19 cellular contexts compared by ENCODE assay signal in the genomic region with DNA sequence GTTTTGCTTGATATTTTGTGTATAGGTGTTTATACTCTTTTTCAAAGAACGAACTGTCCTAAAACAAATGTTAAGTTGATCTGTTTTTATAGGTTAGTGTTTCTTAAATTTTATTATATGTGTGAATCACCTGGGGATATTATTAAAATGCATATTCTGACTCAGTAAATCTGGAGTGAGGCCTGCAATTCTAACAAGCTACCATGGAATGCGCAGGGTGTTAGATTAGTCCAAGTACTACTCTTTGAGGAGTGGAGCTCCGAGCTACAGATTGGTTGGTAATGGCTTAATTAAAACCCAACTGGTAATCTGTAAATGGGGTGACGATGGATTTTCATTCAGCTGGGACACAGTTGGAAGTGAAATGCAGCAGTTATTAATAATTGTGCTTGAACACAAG.
A peak's percentile ranks its signal among the peaks of the same experiment; 100 is the strongest.
DNase-seq lines count a peak whose midpoint lies in the region; FAIRE-seq and TF ChIP-seq lines count a peak whose summit lies in the region.
"Had no signal": no experiment of that assay in that cellular context is flagged by ENCODE, and none has a peak within 500 bp of the region (broad histone marks: within the 10 kb centered on the region; RNA-seq: fewer than 3 reads in every experiment).

No MANE protein-coding gene starts in this region.

- WGBS in sigmoid colon, 2 donors: 86 to 87% methylated on average over 4 of the region's 4 CpGs

- no peak for TF ChIP-seq POLR2A in sigmoid colon (IDR thresholded peaks at IDR 0.05)

- H3K27me3 ChIP-seq in keratinocyte (ENCODE audit: control insufficient read depth, extremely low read depth, insufficient read depth, low read length) (no peaks in the 10 kb centered on the region), sigmoid colon (no peaks in the 10 kb centered on the region)
- H3K27me3 ChIP-seq: BLaER1 had no signal

- no peaks in the 10 kb centered on the region for H3K9me1 ChIP-seq in keratinocyte (ENCODE audit: control insufficient read depth, extremely low read depth, insufficient read depth, low read length)

- DNase-seq in NCI-H82 (lab: John Stamatoyannopoulos, UW) (peak; percentile 4), NCI-H82 treated with DMSO at 0.1 percent for 48 hours (lab: John Stamatoyannopoulos, UW; ENCODE audit: unreplicated experiment) (no peak), keratinocyte (ENCODE audit: low read depth, low spot score) (no peak), retinal pigment epithelial cell (ENCODE audit: low read depth) (peak; percentile 17), sigmoid colon (no peak), GM19239 (ENCODE audit: insufficient read length, low spot score) (no peak), HK-2 (ENCODE audit: unreplicated experiment) (no peak)
- DNase-seq: 8988T; CD4-positive, alpha-beta memory T cell; DMS153; DMS79; GDM1; HCEC 1CT had no signal

- no peaks in the 10 kb centered on the region for H4K20me1 ChIP-seq in keratinocyte (ENCODE audit: control insufficient read depth, extremely low read depth, insufficient read depth, low read length)
- H4K20me1 ChIP-seq: BLaER1 had no signal

- TF ChIP-seq CTCF in keratinocyte (optimal IDR thresholded peaks at IDR 0.05 in 1 of 3, IDR thresholded peaks at IDR 0.05 in 1 of 3, conservative IDR thresholded peaks at IDR 0.05 in 1 of 3; ENCODE audit: extremely low read depth in 1 of 3, insufficient read depth in 2 of 3, low read length in 3 of 3) (peak in 1 of 3 experiments; percentile 5), retinal pigment epithelial cell (conservative IDR thresholded peaks at IDR 0.05; ENCODE audit: low read depth, low read length) (no peak), sigmoid colon (IDR thresholded peaks at IDR 0.05) (no peak)

- H3K36me3 ChIP-seq in keratinocyte (ENCODE audit: control insufficient read depth in 2 of 2, extremely low read depth in 1 of 2, insufficient read depth in 2 of 2, low read length in 2 of 2) (no peaks in the 10 kb centered on the region), sigmoid colon (no peaks in the 10 kb centered on the region)
- H3K36me3 ChIP-seq: BLaER1 had no signal

- H3K9ac ChIP-seq in keratinocyte (ENCODE audit: control insufficient read depth, extremely low read depth, insufficient read depth, low read length): no peak overlapping the region
- H3K9ac ChIP-seq: BLaER1 had no signal

- H3K27ac ChIP-seq in keratinocyte (ENCODE audit: control insufficient read depth, insufficient read depth, low read length) (no peak overlapping the region), sigmoid colon (no peak overlapping the region)
- H3K27ac ChIP-seq: BLaER1, HL-60 had no signal

- TF ChIP-seq EP300 in sigmoid colon (IDR thresholded peaks at IDR 0.05): no peak

- intact Hi-C loops in sigmoid colon (cut with DNase I): no loop called here

- no peak overlapping the region for H3K4me3 ChIP-seq in keratinocyte (ENCODE audit: control insufficient read depth in 2 of 3, extremely low read depth in 1 of 3, insufficient read depth in 2 of 3, low read depth in 1 of 3, low read length in 3 of 3)
- H3K4me3 ChIP-seq in retinal pigment epithelial cell (ENCODE audit: low read length): no peak overlapping the region
- no peak overlapping the region for H3K4me3 ChIP-seq in sigmoid colon
- H3K4me3 ChIP-seq: BLaER1, GM23338 had no signal

- no peaks in the 10 kb centered on the region for H3K9me3 ChIP-seq in keratinocyte (ENCODE audit: control insufficient read depth, low read depth, low read length)
- no peaks in the 10 kb centered on the region for H3K9me3 ChIP-seq in sigmoid colon
- H3K9me3 ChIP-seq: BLaER1 had no signal

- dilution Hi-C loops in keratinocyte (cut with MboI; ENCODE audit: extremely low pct_ligation_motif_present, low sequenced_read_pairs): no loop called here

- H3K4me2 ChIP-seq in keratinocyte (ENCODE audit: control insufficient read depth, extremely low read depth, insufficient read depth, low read depth, low read length): no peak overlapping the region
- H3K4me2 ChIP-seq: BLaER1, GM23338 had no signal

- H2AFZ ChIP-seq in keratinocyte (ENCODE audit: control insufficient read depth, low read length): peak overlapping the region; percentile 74
- H2AFZ ChIP-seq: GM23338 had no signal

- H3K4me1 ChIP-seq in keratinocyte (ENCODE audit: control insufficient read depth, extremely low read depth, insufficient read depth, low read length) (no peaks in the 10 kb centered on the region), sigmoid colon (no peaks in the 10 kb centered on the region)
- H3K4me1 ChIP-seq: BLaER1 had no signal

- FAIRE-seq in keratinocyte (lab: Jason Lieb, UNC) (no peak), GM19239 (lab: Jason Lieb, UNC) (no peak)
- FAIRE-seq: GM12892, GM18507, H54 had no signal

- no peaks in the 10 kb centered on the region for H3K79me2 ChIP-seq in keratinocyte (ENCODE audit: control insufficient read depth, insufficient read depth, low read length)

Comparison
In these comparisons a context has a peak if more than half of its experiments do, and no peak if none do; other contexts are left out.
1. DNase-seq: peak in NCI-H82 (single experiment) and retinal pigment epithelial cell (single experiment); none in NCI-H82 treated with DMSO at 0.1 percent for 48 hours (single experiment), keratinocyte (single experiment), sigmoid colon (single experiment), GM19239 (single experiment) and HK-2 (single experiment).